8 cellular contexts compared by ENCODE assay signal in genomic region chr17:48593840-48594411, GRCh38. TPM values are rescaled to one million over a fixed set of nuclear protein-coding genes. Genes with fewer than 3 reads are reported as not detected.
DNase-seq lines count a peak whose midpoint lies in the region; ATAC-seq and TF ChIP-seq lines count a peak whose summit lies in the region.

No MANE protein-coding gene starts in this region.

- no peak overlapping the region for H3K27ac ChIP-seq in CD8-positive, alpha-beta T cell (ENCODE audit: low read depth, low read length)
- H3K27ac ChIP-seq in naive thymus-derived CD4-positive, alpha-beta T cell (ENCODE audit: low read depth, low read length) = no peak overlapping the region

- POLR2A ChIA-PET in CD8-positive, alpha-beta T cell (lab: Charles Lee) = interaction anchor here (0.7 to 1.6 kb wide), 4 partner anchors 101 to 520 kb away, joined by 3 to 5 read pairs (median 4); no protein-coding TSS in a partner anchor
- POLR2A ChIA-PET in naive thymus-derived CD4-positive, alpha-beta T cell (lab: Charles Lee) = interaction anchor here (1.0 to 1.8 kb wide), 4 partner anchors 16 to 258 kb away, joined by 3 to 6 read pairs (median 4); partner anchors contain the start of gene HOXB4

- H3K36me3 Mint-ChIP-seq in CD8-positive, alpha-beta T cell = no peaks in the 10 kb centered on the region
- H3K36me3 Mint-ChIP-seq in naive thymus-derived CD4-positive, alpha-beta T cell = peaks cover 0 to 5% (median 0%) of the 10 kb centered on the region in 5 donors
- H3K36me3 Mint-ChIP-seq in stimulated activated naive CD8-positive, alpha-beta T cell treated with anti-CD3 and anti-CD28 coated beads, Interleukin-15, Interleukin-2, amounts not matched to agents 100 ng/mL and 50 ng/mL, for 24 hours (ENCODE audit: low read depth) = no peaks in the 10 kb centered on the region

- intact Hi-C loops in CD8-positive, alpha-beta T cell (cut with DNase I, micrococcal nuclease) = loop anchor here (1.0 to 2.0 kb wide), 6 partner anchors 101 to 331 kb away; no protein-coding TSS in a partner anchor
- intact Hi-C loops in naive thymus-derived CD4-positive, alpha-beta T cell (cut with micrococcal nuclease) = loop anchor here (1.0 to 10.0 kb wide), 10 partner anchors 93 to 569 kb away; no protein-coding TSS in a partner anchor

- H3K27me3 ChIP-seq in CD8-positive, alpha-beta T cell (ENCODE audit: insufficient read depth, low read length) = peaks cover 55% of the 10 kb centered on the region
- H3K27me3 ChIP-seq in naive thymus-derived CD4-positive, alpha-beta T cell (ENCODE audit: control insufficient read depth in 2 of 2, insufficient read depth in 2 of 2, low read length in 2 of 2) = peaks cover 6 to 53% of the 10 kb centered on the region in 2 donors

- H3K4me1 ChIP-seq in CD8-positive, alpha-beta T cell (ENCODE audit: insufficient read depth, low read length) = peaks cover 41% of the 10 kb centered on the region
- peaks cover 37 to 40% of the 10 kb centered on the region in 2 donors for H3K4me1 ChIP-seq in naive thymus-derived CD4-positive, alpha-beta T cell (ENCODE audit: control insufficient read depth in 2 of 2, insufficient read depth in 2 of 2, low read length in 2 of 2)

- H3K9me3 Mint-ChIP-seq in CD8-positive, alpha-beta T cell = no peaks in the 10 kb centered on the region
- no peaks in the 10 kb centered on the region for H3K9me3 Mint-ChIP-seq in naive thymus-derived CD4-positive, alpha-beta T cell
- no peaks in the 10 kb centered on the region for H3K9me3 Mint-ChIP-seq in stimulated activated naive CD8-positive, alpha-beta T cell treated with anti-CD3 and anti-CD28 coated beads, Interleukin-15, Interleukin-2, amounts not matched to agents 100 ng/mL and 50 ng/mL, for 24 hours

- peaks cover 46% of the 10 kb centered on the region for H3K4me1 Mint-ChIP-seq in CD8-positive, alpha-beta T cell (ENCODE audit: low read depth)
- peaks cover 34 to 70% (median 50%) of the 10 kb centered on the region in 7 donors for H3K4me1 Mint-ChIP-seq in naive thymus-derived CD4-positive, alpha-beta T cell
- peaks cover 55% of the 10 kb centered on the region for H3K4me1 Mint-ChIP-seq in stimulated activated naive CD8-positive, alpha-beta T cell treated with anti-CD3 and anti-CD28 coated beads, Interleukin-15, Interleukin-2, amounts not matched to agents 100 ng/mL and 50 ng/mL, for 24 hours (ENCODE audit: low read depth)

- CTCF ChIA-PET in CD8-positive, alpha-beta T cell (lab: Charles Lee) = interaction anchor here (0.8 to 6.2 kb wide), 36 partner anchors 11 to 568 kb away, joined by 3 to 65 read pairs (median 6); partner anchors contain the start of genes HOXB6 and HOXB8
- CTCF ChIA-PET in naive thymus-derived CD4-positive, alpha-beta T cell (lab: Charles Lee) = interaction anchor here (0.6 to 4.6 kb wide), 19 partner anchors 19 to 378 kb away, joined by 3 to 47 read pairs (median 4); no protein-coding TSS in a partner anchor

- peak; percentile 76 for ATAC-seq in CD8-positive, alpha-beta T cell
- ATAC-seq in HG02885 (IDR thresholded peaks at IDR 0.05; ENCODE audit: poor library complexity, unreplicated experiment) (peak; percentile 43), HG03442 (IDR thresholded peaks at IDR 0.05; ENCODE audit: unreplicated experiment) (no peak)
- peak; percentile 83 for ATAC-seq in naive thymus-derived CD4-positive, alpha-beta T cell

- H3K27me3 Mint-ChIP-seq in CD8-positive, alpha-beta T cell (ENCODE audit: low read depth) = peaks cover 81% of the 10 kb centered on the region
- H3K27me3 Mint-ChIP-seq in naive thymus-derived CD4-positive, alpha-beta T cell = peaks cover 89 to 97% (median 93%) of the 10 kb centered on the region in 5 donors
- peaks cover 88% of the 10 kb centered on the region for H3K27me3 Mint-ChIP-seq in stimulated activated naive CD8-positive, alpha-beta T cell treated with anti-CD3 and anti-CD28 coated beads, Interleukin-15, Interleukin-2, amounts not matched to agents 100 ng/mL and 50 ng/mL, for 24 hours

- DNase-seq in CD8-positive, alpha-beta T cell = peak; percentile 69 to 88 (median 77)
- peak; percentile 58 to 74 for DNase-seq in NOMO-1 (lab: John Stamatoyannopoulos, UW; ENCODE audit: unreplicated experiment in 2 of 2)
- DNase-seq in activated CD8-positive, alpha-beta memory T cell treated with anti-CD3 and anti-CD28 coated beads for 24 hours = peak; percentile 93
- peak; percentile 95 for DNase-seq in epidermal melanocyte (ENCODE audit: insufficient read length, low spot score)
- peak; percentile 67 to 89 (median 80) for DNase-seq in naive thymus-derived CD4-positive, alpha-beta T cell

- no peak overlapping the region for H3K4me3 ChIP-seq in CD8-positive, alpha-beta T cell (ENCODE audit: low read depth, low read length)
- peak overlapping the region; percentile 56 for H3K4me3 ChIP-seq in naive thymus-derived CD4-positive, alpha-beta T cell (ENCODE audit: low read length)

- H3K9me3 ChIP-seq in CD8-positive, alpha-beta T cell (ENCODE audit: low read length) = no peaks in the 10 kb centered on the region
- H3K9me3 ChIP-seq in naive thymus-derived CD4-positive, alpha-beta T cell (ENCODE audit: control insufficient read depth in 2 of 3, low read length in 3 of 3) = no peaks in the 10 kb centered on the region

- H3K36me3 ChIP-seq in CD8-positive, alpha-beta T cell (ENCODE audit: insufficient read depth, low read length) = no peaks in the 10 kb centered on the region
- no peaks in the 10 kb centered on the region for H3K36me3 ChIP-seq in naive thymus-derived CD4-positive, alpha-beta T cell (ENCODE audit: control insufficient read depth in 2 of 3, insufficient read depth in 3 of 3, low read length in 3 of 3)

- H3K4me3 Mint-ChIP-seq in CD8-positive, alpha-beta T cell = peak overlapping the region; percentile 81
- peak overlapping the region; percentile 75 to 88 (median 81) for H3K4me3 Mint-ChIP-seq in naive thymus-derived CD4-positive, alpha-beta T cell
- H3K4me3 Mint-ChIP-seq in stimulated activated naive CD8-positive, alpha-beta T cell treated with anti-CD3 and anti-CD28 coated beads, Interleukin-15, Interleukin-2, amounts not matched to agents 100 ng/mL and 50 ng/mL, for 24 hours = peak overlapping the region; percentile 78

- TF ChIP-seq CTCF in CD8-positive, alpha-beta T cell (IDR thresholded peaks at IDR 0.05) = peak; percentile 85

- no peak overlapping the region for H3K27ac Mint-ChIP-seq in CD8-positive, alpha-beta T cell
- peak overlapping the region in 1 of 9 donors; percentile 16 for H3K27ac Mint-ChIP-seq in naive thymus-derived CD4-positive, alpha-beta T cell
- H3K27ac Mint-ChIP-seq in stimulated activated naive CD8-positive, alpha-beta T cell treated with anti-CD3 and anti-CD28 coated beads, Interleukin-15, Interleukin-2, amounts not matched to agents 100 ng/mL and 50 ng/mL, for 24 hours = no peak overlapping the region

RNA-seq across cellular contexts. Expression of gene HOXB5, which starts 0.3 kb away (rescaled TPM):
- total RNA-seq in CD8-positive, alpha-beta T cell = not detected
- not detected for total RNA-seq in naive thymus-derived CD4-positive, alpha-beta T cell
- polyA plus RNA-seq in naive thymus-derived CD4-positive, alpha-beta T cell = not detected

RNA-seq across cellular contexts. Expression of gene HOXB3, which starts 3.9 kb away (rescaled TPM):
- total RNA-seq in CD8-positive, alpha-beta T cell = 1 to 10 TPM; 2.3 to 3.2 TPM
- total RNA-seq in naive thymus-derived CD4-positive, alpha-beta T cell = 10 to 100 TPM in 1 of 5 experiments, 1 to 10 TPM in 3, under 1 TPM in 1; 0.48 to 14.6 (median 7.1) TPM
- under 1 TPM in 1 of 2 donors, not detected in 1; 0.11 TPM for polyA plus RNA-seq in naive thymus-derived CD4-positive, alpha-beta T cell

RNA-seq across cellular contexts. Expression of gene HOXB6, which starts 10.9 kb away (rescaled TPM):
- under 1 TPM in 1 of 2 experiments, not detected in 1; 0.19 TPM for total RNA-seq in CD8-positive, alpha-beta T cell
- under 1 TPM in 1 of 5 experiments, not detected in 4; 0.34 TPM for total RNA-seq in naive thymus-derived CD4-positive, alpha-beta T cell
- polyA plus RNA-seq in naive thymus-derived CD4-positive, alpha-beta T cell = not detected

RNA-seq across cellular contexts. Expression of gene HOXB4, which starts 15.8 kb away (rescaled TPM):
- total RNA-seq in CD8-positive, alpha-beta T cell = under 1 TPM; 0.57 to 0.64 TPM
- 1 to 10 TPM in 4 of 5 experiments, under 1 TPM in 1; 0.34 to 7.9 (median 2.4) TPM for total RNA-seq in naive thymus-derived CD4-positive, alpha-beta T cell
- polyA plus RNA-seq in naive thymus-derived CD4-positive, alpha-beta T cell = not detected

RNA-seq across cellular contexts. Expression of gene HOXB7, which starts 16.9 kb away (rescaled TPM):
- total RNA-seq in CD8-positive, alpha-beta T cell = under 1 TPM in 1 of 2 experiments, not detected in 1; 0.22 TPM
- total RNA-seq in naive thymus-derived CD4-positive, alpha-beta T cell = under 1 TPM in 1 of 5 experiments, not detected in 4; 0.31 TPM
- polyA plus RNA-seq in naive thymus-derived CD4-positive, alpha-beta T cell = not detected
